In the genomic region with DNA sequence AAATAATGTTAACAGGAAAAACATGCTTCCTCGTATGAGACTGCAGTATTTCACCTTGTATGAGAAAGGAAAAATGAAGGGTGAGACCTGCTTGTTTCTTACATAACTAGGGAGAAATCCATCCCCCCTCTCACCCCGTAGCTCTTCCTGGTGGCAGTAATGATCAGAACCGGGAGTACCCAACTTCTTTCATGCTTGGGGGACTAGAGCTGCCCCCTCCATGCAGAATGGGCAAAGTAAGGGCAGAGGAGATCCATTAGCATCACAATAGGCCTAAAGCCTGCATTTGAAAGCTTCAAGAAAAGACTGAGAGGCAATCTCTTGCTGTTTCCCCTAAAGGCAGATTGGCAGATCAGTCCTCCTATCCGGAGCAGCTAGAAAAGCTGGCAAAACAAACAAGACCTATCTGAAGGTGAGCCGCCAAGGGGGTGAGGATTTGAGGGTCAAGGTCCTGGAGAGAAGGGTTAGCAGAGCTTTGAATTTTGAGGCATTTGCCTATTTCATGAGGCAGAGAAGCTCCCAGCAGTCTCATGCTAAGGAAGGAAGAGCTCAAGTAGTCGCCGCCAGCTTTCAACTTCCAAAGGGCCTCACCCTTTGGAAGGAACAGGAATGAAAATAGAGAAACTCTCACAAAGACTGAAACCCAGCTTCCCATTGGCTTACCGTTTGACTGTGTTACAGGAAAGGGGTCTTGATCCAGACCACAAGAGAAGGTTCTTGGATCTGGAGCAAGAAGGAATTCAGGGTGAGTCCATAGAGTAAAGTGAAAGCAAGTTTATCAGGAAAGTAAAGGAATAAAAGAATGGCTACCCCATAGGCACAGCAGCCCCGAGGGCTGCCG, we compare ENCODE assay signal across 8 cellular contexts. TPM values are rescaled to one million over a fixed set of nuclear protein-coding genes. Genes with fewer than 3 reads are reported as not detected.
DNase-seq lines count a peak whose midpoint lies in the region; ATAC-seq and TF ChIP-seq lines count a peak whose summit lies in the region.

No MANE protein-coding gene starts in this region.

- no peaks in the 10 kb centered on the region for H3K27me3 ChIP-seq in RWPE2 (ENCODE audit: insufficient read depth, poor library complexity, severe bottlenecking)
- no peaks in the 10 kb centered on the region for H3K27me3 ChIP-seq in esophagus muscularis mucosa
- no peaks in the 10 kb centered on the region for H3K27me3 ChIP-seq in thyroid gland

- TF ChIP-seq POLR2A in esophagus muscularis mucosa (IDR thresholded peaks at IDR 0.05; ENCODE audit: low read depth) (no peak), thyroid gland (IDR thresholded peaks at IDR 0.05) (no peak)

- no peak for TF ChIP-seq EP300 in esophagus muscularis mucosa (IDR thresholded peaks at IDR 0.05)

- H3K36me3 Mint-ChIP-seq in progenitor cell of endocrine pancreas (ENCODE audit: insufficient read depth), result no peaks in the 10 kb centered on the region

- H3K36me3 ChIP-seq in RWPE2 (ENCODE audit: low read depth) (no peaks in the 10 kb centered on the region), esophagus muscularis mucosa (no peaks in the 10 kb centered on the region), thyroid gland (no peaks in the 10 kb centered on the region)

- peaks cover 8% of the 10 kb centered on the region for H3K27me3 Mint-ChIP-seq in progenitor cell of endocrine pancreas

- DNase-seq in ELR (ENCODE audit: low read depth) (peak; percentile 61), RWPE2 (ENCODE audit: low spot score) (no peak), esophagus muscularis mucosa (ENCODE audit: extremely low spot score) (no peak), progenitor cell of endocrine pancreas (ENCODE audit: low spot score, unreplicated experiment) (no peak), medulla oblongata (ENCODE audit: extremely low spot score) (no peak), thyroid gland (no peak)
- no peak for DNase-seq in activated CD4-positive, alpha-beta T cell treated with anti-CD3 and anti-CD28 coated beads for 4 hours

- H3K27ac ChIP-seq in RWPE2 (ENCODE audit: poor library complexity, severe bottlenecking), result peak overlapping the region; percentile 90
- peak overlapping the region in 3 of 4 donors; percentile 36 to 62 (median 43) for H3K27ac ChIP-seq in esophagus muscularis mucosa (replicated peaks in 1 of 4)
- H3K27ac ChIP-seq in thyroid gland, result peak overlapping the region in 1 of 3 donors; percentile 31

- H3K4me3 Mint-ChIP-seq in progenitor cell of endocrine pancreas (ENCODE audit: low read depth), result peak overlapping the region; percentile 66

- H3K9me3 Mint-ChIP-seq in progenitor cell of endocrine pancreas (ENCODE audit: low read depth), result no peaks in the 10 kb centered on the region

- H3K9me3 ChIP-seq in RWPE2 (ENCODE audit: severe bottlenecking), result no peaks in the 10 kb centered on the region
- no peaks in the 10 kb centered on the region for H3K9me3 ChIP-seq in esophagus muscularis mucosa
- no peaks in the 10 kb centered on the region for H3K9me3 ChIP-seq in thyroid gland

- H3K4me3 ChIP-seq in RWPE2 (ENCODE audit: severe bottlenecking) (peak overlapping the region; percentile 14), esophagus muscularis mucosa (no peak overlapping the region), thyroid gland (replicated peaks in 1 of 3) (no peak overlapping the region)

- TF ChIP-seq CTCF in RWPE2 (IDR thresholded peaks at IDR 0.05; ENCODE audit: poor library complexity, severe bottlenecking) (no peak), esophagus muscularis mucosa (IDR thresholded peaks at IDR 0.05) (no peak), progenitor cell of endocrine pancreas (IDR thresholded peaks at IDR 0.05; ENCODE audit: unreplicated experiment) (no peak), thyroid gland (IDR thresholded peaks at IDR 0.05) (no peak)

- ATAC-seq in RWPE2 (ENCODE audit: low read depth) (no peak), GM21390 (IDR thresholded peaks at IDR 0.05; ENCODE audit: unreplicated experiment) (no peak)

- 72% methylated on average over 10 of the region's 10 CpGs for WGBS in esophagus muscularis mucosa
- 72 to 74% methylated on average over 10 of the region's 10 CpGs for WGBS in thyroid gland, 2 donors

- H3K4me1 ChIP-seq in RWPE2 (ENCODE audit: insufficient read depth, poor library complexity, severe bottlenecking), result peaks cover 20% of the 10 kb centered on the region
- peaks cover 12 to 17% (median 14%) of the 10 kb centered on the region in 4 donors for H3K4me1 ChIP-seq in esophagus muscularis mucosa
- H3K4me1 ChIP-seq in thyroid gland, result peaks cover 0 to 3% of the 10 kb centered on the region in 2 donors

- peaks cover 15% of the 10 kb centered on the region for H3K4me1 Mint-ChIP-seq in progenitor cell of endocrine pancreas (ENCODE audit: low read depth)

- H3K27ac Mint-ChIP-seq in progenitor cell of endocrine pancreas, result peak overlapping the region; percentile 62

- intact Hi-C loops in esophagus muscularis mucosa (cut with DNase I), result loop anchor here (2.0 to 5.0 kb wide), 3 partner anchors 40 to 171 kb away; a partner anchor contains a TSS
- intact Hi-C loops in thyroid gland (cut with DNase I), result loop anchor here (10.0 kb wide), 1 partner anchor 83 kb away; no protein-coding TSS in a partner anchor

RNA-seq across cellular contexts. Expression of a gene that starts 36.2 kb away (rescaled TPM):
- total RNA-seq in esophagus muscularis mucosa, result 10 to 100 TPM; 44.0 to 81.7 (median 73.9) TPM
- 18.0 and 19.2 TPM in 2 replicates for total RNA-seq in progenitor cell of endocrine pancreas
- 10 to 100 TPM; 26.6 to 46.6 (median 38.0) TPM for total RNA-seq in thyroid gland

RNA-seq across cellular contexts. Expression of a gene that starts 38.4 kb away (rescaled TPM):
- total RNA-seq in esophagus muscularis mucosa (10 to 100 TPM; 15.1 to 24.0 (median 19.0) TPM), progenitor cell of endocrine pancreas (46.1 and 47.0 TPM in 2 replicates), thyroid gland (10 to 100 TPM; 12.6 to 14.9 (median 13.4) TPM)
